ENCODE assay signal across 8 cellular contexts in genomic region chr11:103601230-103601846, GRCh38.
A peak's percentile ranks its signal among the peaks of the same experiment; 100 is the strongest.
DNase-seq lines count a peak whose midpoint lies in the region; ATAC-seq and TF ChIP-seq lines count a peak whose summit lies in the region.

No MANE protein-coding gene starts in this region.

- POLR2A ChIA-PET in SK-N-SH (lab: Yijun Ruan, JAX): interaction anchor here (1.6 kb wide), 1 partner anchor 64 kb away, joined by 5 read pairs; no protein-coding TSS in a partner anchor

- H3K27me3 Mint-ChIP-seq in endodermal cell (ENCODE audit: insufficient read depth): peaks cover 14% of the 10 kb centered on the region

- 93% methylated on average over 3 of the region's 3 CpGs for WGBS in SK-N-SH (ENCODE audit: low lambda C conversion rate)
- WGBS in endodermal cell (ENCODE audit: insufficient coverage in 1 of 2, insufficient read length in 1 of 2), 2 experiments: 69 to 100% methylated on average over 1 to 3 of the region's 3 CpGs

- H3K27me3 ChIP-seq in SK-N-SH (ENCODE audit: insufficient read depth) (no peaks in the 10 kb centered on the region), endodermal cell (ENCODE audit: control insufficient read depth, insufficient read depth, low read length, poor library complexity, severe bottlenecking) (peaks cover 18% of the 10 kb centered on the region)

- H3K4me1 ChIP-seq in SK-N-SH (ENCODE audit: control insufficient read depth in 1 of 2, insufficient read depth in 2 of 2, low read depth in 1 of 2, low read length in 1 of 2) (no peaks in the 10 kb centered on the region), endodermal cell (ENCODE audit: control insufficient read depth, insufficient read depth, low read length) (peaks cover 16% of the 10 kb centered on the region)

- no peak overlapping the region for H3K9ac ChIP-seq in SK-N-SH
- no peak overlapping the region for H3K9ac ChIP-seq in endodermal cell (ENCODE audit: extremely low read depth, low read length, poor library complexity, severe bottlenecking)

- TF ChIP-seq CTCF in SK-N-SH (IDR thresholded peaks at IDR 0.05) (peak; percentile 97), endodermal cell (conservative IDR thresholded peaks at IDR 0.05) (peak; percentile 97)

- ATAC-seq in GM18858 (IDR thresholded peaks at IDR 0.05; ENCODE audit: unreplicated experiment): peak; percentile 99
- ATAC-seq in HG02885 (IDR thresholded peaks at IDR 0.05; ENCODE audit: poor library complexity, unreplicated experiment): peak; percentile 98
- ATAC-seq in HG02840 (IDR thresholded peaks at IDR 0.05; ENCODE audit: low FRiP score, unreplicated experiment): no peak

- H3K4me3 Mint-ChIP-seq in endodermal cell: no peak overlapping the region

- H3K9me3 ChIP-seq in SK-N-SH: no peaks in the 10 kb centered on the region
- H3K9me3 ChIP-seq in endodermal cell (ENCODE audit: control insufficient read depth, low read length): peaks cover 3% of the 10 kb centered on the region

- H2AFZ ChIP-seq in SK-N-SH (ENCODE audit: low read depth): peak overlapping the region; percentile 65; the same call in 1 of the 2 replicates

- peak; percentile 98 for TF ChIP-seq RAD21 in SK-N-SH (IDR thresholded peaks at IDR 0.05; ENCODE audit: low read length)

- peak overlapping the region in 1 of 2 experiments; percentile 60; a peak in 2 of 4 replicates for H3K27ac ChIP-seq in SK-N-SH (ENCODE audit: low read depth in 2 of 2, low read length in 1 of 2)
- no peak overlapping the region for H3K27ac ChIP-seq in endodermal cell (ENCODE audit: low read depth, low read length)

- H3K4me2 ChIP-seq in SK-N-SH: no peak overlapping the region

- H3K9me2 ChIP-seq in SK-N-SH: no peaks in the 10 kb centered on the region

- DNase-seq in CD1c-positive myeloid dendritic cell (ENCODE audit: extremely low spot score) (peak; percentile 45), NCI-H1105 treated with DMSO at 0.1 percent for 48 hours (lab: John Stamatoyannopoulos, UW) (peak; percentile 64), SK-N-SH (peak; percentile 47), endodermal cell (peak; percentile 79), midbrain (lab: John Stamatoyannopoulos, UW) (peak; percentile 59)

- peaks cover under 1% of the 10 kb centered on the region for H3K9me3 Mint-ChIP-seq in endodermal cell

- H3K4me3 ChIP-seq in SK-N-SH (ENCODE audit: low read depth in 2 of 2, low read length in 1 of 2) (no peak overlapping the region), endodermal cell (ENCODE audit: low read length) (no peak overlapping the region)

- H3K36me3 ChIP-seq in SK-N-SH (replicated peaks in 1 of 2; ENCODE audit: control insufficient read depth in 1 of 2, insufficient read depth in 2 of 2, low read length in 1 of 2) (no peaks in the 10 kb centered on the region), endodermal cell (ENCODE audit: control insufficient read depth, insufficient read depth, low read length) (no peaks in the 10 kb centered on the region)

- CTCF ChIA-PET in SK-N-SH (lab: Yijun Ruan, JAX): interaction anchor here (0.6 to 2.9 kb wide), 37 partner anchors 10 to 441 kb away, joined by 3 to 27 read pairs (median 4); no protein-coding TSS in a partner anchor

- H3F3A ChIP-seq in SK-N-SH (replicated peaks; ENCODE audit: insufficient read depth): no peaks in the 10 kb centered on the region

- H3K4me1 Mint-ChIP-seq in endodermal cell: peaks cover 28% of the 10 kb centered on the region

- 0 out of 4 replicates have a peak, but pooled peaks of 1 of the 2 experiments have one; percentile 13 for TF ChIP-seq EP300 in SK-N-SH (IDR thresholded peaks at IDR 0.05; ENCODE audit: borderline replicate concordance in 1 of 2, low read depth in 1 of 2, low read length in 1 of 2)

- no peaks in the 10 kb centered on the region for H4K20me1 ChIP-seq in SK-N-SH (ENCODE audit: insufficient read depth)

- no peaks in the 10 kb centered on the region for H3K79me2 ChIP-seq in SK-N-SH (ENCODE audit: insufficient read depth)

- H3K27ac Mint-ChIP-seq in endodermal cell: no peak overlapping the region

- H3K36me3 Mint-ChIP-seq in endodermal cell (ENCODE audit: low read depth): no peaks in the 10 kb centered on the region

TF ChIP-seq in SK-N-SH, 30 proteins besides CTCF, POLR2A, EP300 and RAD21 (continues in another document):
- TF ChIP-seq CHD2 (IDR thresholded peaks at IDR 0.05; ENCODE audit: low read length, partially characterized antibody) (peak; percentile 11), USF1 (IDR thresholded peaks at IDR 0.05; ENCODE audit: borderline replicate concordance, low read depth) (no peak), GABPA (IDR thresholded peaks at IDR 0.05; ENCODE audit: low read depth) (no peak), REST (IDR thresholded peaks at IDR 0.05; ENCODE audit: low read depth, low read length) (no peak), FOXJ3 (CRISPR knock-in tag; IDR thresholded peaks at IDR 0.05) (no peak), JUND (IDR thresholded peaks at IDR 0.05) (no peak), ELF1 (IDR thresholded peaks at IDR 0.05) (no peak), POLR2AphosphoS5 (IDR thresholded peaks at IDR 0.05; ENCODE audit: low read depth, low read length) (no peak), ZBTB33 (IDR thresholded peaks at IDR 0.05; ENCODE audit: borderline replicate concordance, low read depth) (no peak), SMC3 (IDR thresholded peaks at IDR 0.05; ENCODE audit: low read depth, low read length) (peak; percentile 93), TAF1 (IDR thresholded peaks at IDR 0.05; ENCODE audit: borderline replicate concordance, low read depth, low read length) (no peak)
- TF ChIP-seq, protein P1, sequence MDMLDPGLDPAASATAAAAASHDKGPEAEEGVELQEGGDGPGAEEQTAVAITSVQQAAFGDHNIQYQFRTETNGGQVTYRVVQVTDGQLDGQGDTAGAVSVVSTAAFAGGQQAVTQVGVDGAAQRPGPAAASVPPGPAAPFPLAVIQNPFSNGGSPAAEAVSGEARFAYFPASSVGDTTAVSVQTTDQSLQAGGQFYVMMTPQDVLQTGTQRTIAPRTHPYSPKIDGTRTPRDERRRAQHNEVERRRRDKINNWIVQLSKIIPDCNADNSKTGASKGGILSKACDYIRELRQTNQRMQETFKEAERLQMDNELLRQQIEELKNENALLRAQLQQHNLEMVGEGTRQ (IDR thresholded peaks at IDR 0.05; ENCODE audit: borderline replicate concordance, low read depth, low read length): no peak
- TF ChIP-seq, protein P2, sequence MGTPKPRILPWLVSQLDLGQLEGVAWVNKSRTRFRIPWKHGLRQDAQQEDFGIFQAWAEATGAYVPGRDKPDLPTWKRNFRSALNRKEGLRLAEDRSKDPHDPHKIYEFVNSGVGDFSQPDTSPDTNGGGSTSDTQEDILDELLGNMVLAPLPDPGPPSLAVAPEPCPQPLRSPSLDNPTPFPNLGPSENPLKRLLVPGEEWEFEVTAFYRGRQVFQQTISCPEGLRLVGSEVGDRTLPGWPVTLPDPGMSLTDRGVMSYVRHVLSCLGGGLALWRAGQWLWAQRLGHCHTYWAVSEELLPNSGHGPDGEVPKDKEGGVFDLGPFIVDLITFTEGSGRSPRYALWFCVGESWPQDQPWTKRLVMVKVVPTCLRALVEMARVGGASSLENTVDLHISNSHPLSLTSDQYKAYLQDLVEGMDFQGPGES (IDR thresholded peaks at IDR 0.05; ENCODE audit: low read depth, low read length): no peak
